23 cellular contexts compared by ENCODE assay signal in genomic region chr2:236555486-236555885, GRCh38. TPM values are rescaled to one million over a fixed set of nuclear protein-coding genes. Genes with fewer than 3 reads are reported as not detected.
DNase-seq lines count a peak whose midpoint lies in the region; ATAC-seq and TF ChIP-seq lines count a peak whose summit lies in the region.
"Had no signal": no experiment of that assay in that cellular context is flagged by ENCODE, and none has a peak within 500 bp of the region (broad histone marks: within the 10 kb centered on the region; RNA-seq: fewer than 3 reads in every experiment).

No MANE protein-coding gene starts in this region.

- H3K4me1 ChIP-seq in Loucy (ENCODE audit: insufficient read depth, low read length, poor library complexity, severe bottlenecking) (peaks cover 60% of the 10 kb centered on the region), endodermal cell (ENCODE audit: control insufficient read depth, insufficient read depth, low read length) (no peaks in the 10 kb centered on the region), uterus (no peaks in the 10 kb centered on the region)
- H3K4me1 ChIP-seq: left ventricle myocardium inferior had no signal

- H3K27ac ChIP-seq in endodermal cell (ENCODE audit: low read depth, low read length) (no peak overlapping the region), uterus (no peak overlapping the region)
- H3K27ac ChIP-seq: left ventricle myocardium inferior, thoracic aorta had no signal

- intact Hi-C loops in uterus (cut with DNase I; ENCODE audit: low total_unique reads) = no loop called here

- peak overlapping the region; percentile 54 for H3K27ac Mint-ChIP-seq in stimulated activated naive CD8-positive, alpha-beta T cell treated with anti-CD3 and anti-CD28 coated beads, Interleukin-15, Interleukin-2, amounts not matched to agents 100 ng/mL and 50 ng/mL, for 24 hours
- no peak overlapping the region for H3K27ac Mint-ChIP-seq in stimulated activated naive CD8-positive, alpha-beta T cell treated with anti-CD3 and anti-CD28 coated beads, Interleukin-15, amount 100 ng/mL, for 72 hours
- no peak overlapping the region for H3K27ac Mint-ChIP-seq in endodermal cell
- H3K27ac Mint-ChIP-seq: stimulated activated effector memory CD8-positive, alpha-beta T cell treated with anti-CD3 and anti-CD28 coated beads, Interleukin-12 subunit alpha, Interleukin-12 subunit beta, amount 100 ng/mL, for 72 hours had no signal

- H3K36me3 Mint-ChIP-seq in stimulated activated naive CD8-positive, alpha-beta T cell treated with anti-CD3 and anti-CD28 coated beads, Interleukin-15, Interleukin-2, amounts not matched to agents 100 ng/mL and 50 ng/mL, for 24 hours (ENCODE audit: low read depth) = peaks cover 24% of the 10 kb centered on the region
- H3K36me3 Mint-ChIP-seq in endodermal cell (ENCODE audit: low read depth) = no peaks in the 10 kb centered on the region

- H4K20me1 ChIP-seq in Loucy (ENCODE audit: insufficient read depth, low read length, poor library complexity, severe bottlenecking) = no peaks in the 10 kb centered on the region

- no peak for DNase-seq in stimulated activated naive CD8-positive, alpha-beta T cell treated with anti-CD3 and anti-CD28 coated beads, Interleukin-15, amount 100 ng/mL, for 72 hours
- DNase-seq in endodermal cell (peak; percentile 9), activated gamma-delta T cell (lab: John Stamatoyannopoulos, UW) (no peak), uterus (no peak)
- DNase-seq in activated CD8-positive, alpha-beta memory T cell treated with anti-CD3 and anti-CD28 coated beads, Interleukin-2, amount 50 U/mL, for 48 hours = no peak
- DNase-seq: cerebellar nuclear complex, foreskin fibroblast, GF-D8, hippocampal formation, left ventricle myocardium inferior, MG63, naive B cell, NCI-H1417, NCI-H446 treated with DMSO at 0.1 percent for 48 hours, OCI-M1, retina, T-helper 9 cell had no signal

- TF ChIP-seq CTCF in Loucy (conservative IDR thresholded peaks at IDR 0.05; ENCODE audit: low read length) (no peak), endodermal cell (conservative IDR thresholded peaks at IDR 0.05) (no peak), uterus (IDR thresholded peaks at IDR 0.05) (no peak)

- peaks cover 82% of the 10 kb centered on the region for H3K4me1 Mint-ChIP-seq in stimulated activated naive CD8-positive, alpha-beta T cell treated with anti-CD3 and anti-CD28 coated beads, Interleukin-15, Interleukin-2, amounts not matched to agents 100 ng/mL and 50 ng/mL, for 24 hours (ENCODE audit: low read depth)
- peaks cover 92% of the 10 kb centered on the region for H3K4me1 Mint-ChIP-seq in stimulated activated naive CD8-positive, alpha-beta T cell treated with anti-CD3 and anti-CD28 coated beads, Interleukin-15, amount 100 ng/mL, for 72 hours
- H3K4me1 Mint-ChIP-seq in endodermal cell = no peaks in the 10 kb centered on the region

- 89% methylated on average over 1 of the region's 1 CpG; no CpG with 5 or more reads in 1 of the 2 experiments for WGBS in endodermal cell (ENCODE audit: insufficient coverage in 1 of 2, insufficient read length in 1 of 2), 2 experiments

- H3K9me3 ChIP-seq in Loucy (ENCODE audit: insufficient read depth, low read depth, low read length) = peaks cover 15% of the 10 kb centered on the region; the same call in 1 of the 2 replicates
- no peaks in the 10 kb centered on the region for H3K9me3 ChIP-seq in endodermal cell (ENCODE audit: control insufficient read depth, low read length)
- peaks cover 0 to 3% of the 10 kb centered on the region in 2 donors for H3K9me3 ChIP-seq in uterus
- H3K9me3 ChIP-seq: thoracic aorta had no signal

- no peak for ATAC-seq in stimulated activated naive CD8-positive, alpha-beta T cell treated with anti-CD3 and anti-CD28 coated beads, Interleukin-15, amount 100 ng/mL, for 72 hours
- ATAC-seq in GM19324 (IDR thresholded peaks at IDR 0.05; ENCODE audit: low FRiP score, unreplicated experiment) = no peak
- ATAC-seq: SK-N-SH treated with all-trans-retinoic acid at 6 μM for 48 hours; stimulated activated effector memory CD8-positive, alpha-beta T cell treated with anti-CD3 and anti-CD28 coated beads, Interleukin-12 subunit alpha, Interleukin-12 subunit beta, amount 100 ng/mL, for 72 hours had no signal

- H3K79me2 ChIP-seq in Loucy (ENCODE audit: insufficient read depth, low read length) = peaks cover 5% of the 10 kb centered on the region; the same call in 1 of the 2 replicates

- no peaks in the 10 kb centered on the region for H3K27me3 Mint-ChIP-seq in stimulated activated naive CD8-positive, alpha-beta T cell treated with anti-CD3 and anti-CD28 coated beads, Interleukin-15, Interleukin-2, amounts not matched to agents 100 ng/mL and 50 ng/mL, for 24 hours
- H3K27me3 Mint-ChIP-seq in stimulated activated naive CD8-positive, alpha-beta T cell treated with anti-CD3 and anti-CD28 coated beads, Interleukin-15, amount 100 ng/mL, for 72 hours = no peaks in the 10 kb centered on the region
- peaks cover 29% of the 10 kb centered on the region for H3K27me3 Mint-ChIP-seq in endodermal cell (ENCODE audit: insufficient read depth)
- H3K27me3 Mint-ChIP-seq: naive B cell had no signal

- H3K9me2 ChIP-seq in Loucy (replicated peaks; ENCODE audit: low read depth, low read length) = no peaks in the 10 kb centered on the region

- peaks cover 12% of the 10 kb centered on the region for H3K9me3 Mint-ChIP-seq in stimulated activated naive CD8-positive, alpha-beta T cell treated with anti-CD3 and anti-CD28 coated beads, Interleukin-15, Interleukin-2, amounts not matched to agents 100 ng/mL and 50 ng/mL, for 24 hours
- peaks cover 19 to 20% of the 10 kb centered on the region in 2 donors for H3K9me3 Mint-ChIP-seq in stimulated activated naive CD8-positive, alpha-beta T cell treated with anti-CD3 and anti-CD28 coated beads, Interleukin-15, amount 100 ng/mL, for 72 hours
- H3K9me3 Mint-ChIP-seq in endodermal cell = peaks cover 7% of the 10 kb centered on the region

- H3K4me2 ChIP-seq in Loucy (ENCODE audit: low read depth, low read length, poor library complexity, severe bottlenecking) = peak overlapping the region; percentile 40

- no peaks in the 10 kb centered on the region for H3K36me3 ChIP-seq in Loucy (ENCODE audit: insufficient read depth, low read length)
- H3K36me3 ChIP-seq in endodermal cell (ENCODE audit: control insufficient read depth, insufficient read depth, low read length) = no peaks in the 10 kb centered on the region
- no peaks in the 10 kb centered on the region for H3K36me3 ChIP-seq in uterus
- H3K36me3 ChIP-seq: left ventricle myocardium inferior, MG63, thoracic aorta had no signal

- peak overlapping the region; percentile 1 for H3K9ac ChIP-seq in Loucy (ENCODE audit: low read depth, low read length, poor library complexity, severe bottlenecking)
- no peak overlapping the region for H3K9ac ChIP-seq in endodermal cell (ENCODE audit: extremely low read depth, low read length, poor library complexity, severe bottlenecking)

- H2AFZ ChIP-seq in Loucy (ENCODE audit: low read length) = no peak overlapping the region

- H3K4me3 ChIP-seq in Loucy (ENCODE audit: low read length, poor library complexity, severe bottlenecking) (peak overlapping the region; percentile 0), endodermal cell (ENCODE audit: low read length) (no peak overlapping the region), uterus (no peak overlapping the region)
- H3K4me3 ChIP-seq: left ventricle myocardium inferior, MG63, thoracic aorta had no signal

- H3K4me3 Mint-ChIP-seq in stimulated activated naive CD8-positive, alpha-beta T cell treated with anti-CD3 and anti-CD28 coated beads, Interleukin-15, Interleukin-2, amounts not matched to agents 100 ng/mL and 50 ng/mL, for 24 hours = peak overlapping the region; percentile 11
- no peak overlapping the region for H3K4me3 Mint-ChIP-seq in stimulated activated naive CD8-positive, alpha-beta T cell treated with anti-CD3 and anti-CD28 coated beads, Interleukin-15, amount 100 ng/mL, for 72 hours
- no peak overlapping the region for H3K4me3 Mint-ChIP-seq in endodermal cell
- H3K4me3 Mint-ChIP-seq: stimulated activated effector memory CD8-positive, alpha-beta T cell treated with anti-CD3 and anti-CD28 coated beads, Interleukin-12 subunit alpha, Interleukin-12 subunit beta, amount 100 ng/mL, for 72 hours had no signal

- no peaks in the 10 kb centered on the region for H3F3A ChIP-seq in Loucy (ENCODE audit: low read depth)

- no peak for TF ChIP-seq POLR2A in uterus (IDR thresholded peaks at IDR 0.05)

- H3K27me3 ChIP-seq in Loucy (ENCODE audit: insufficient read depth, low read length, poor library complexity, severe bottlenecking) (no peaks in the 10 kb centered on the region), endodermal cell (ENCODE audit: control insufficient read depth, insufficient read depth, low read length, poor library complexity, severe bottlenecking) (no peaks in the 10 kb centered on the region), uterus (no peaks in the 10 kb centered on the region)
- H3K27me3 ChIP-seq: MG63 had no signal

RNA-seq across cellular contexts. Expression of gene ACKR3, which starts 14.1 kb away (rescaled TPM):
- total RNA-seq in endodermal cell = 100 to 1,000 TPM in 1 of 2 donors, 10 to 100 TPM in 1; 76.9 to 110 TPM
- polyA plus RNA-seq in endodermal cell (2013, experiment 1 of 2) = 53.8 TPM
- 66.2 TPM for polyA plus RNA-seq in endodermal cell (2013, experiment 2 of 2)
- 10 to 100 TPM; 11.8 to 61.5 (median 26.2) TPM for total RNA-seq in uterus
